8 cellular contexts compared by ENCODE assay signal in genomic region chr17:18564099-18564448, GRCh38.
DNase-seq lines count a peak whose midpoint lies in the region; ATAC-seq and TF ChIP-seq lines count a peak whose summit lies in the region.
"Not testable (repeated sequence)": the region's sequence is repeated elsewhere in the genome, so short reads cannot be mapped to it uniquely, and the experiment has no call there.

No MANE protein-coding gene starts in this region.

- H3K4me1 ChIP-seq in DND-41 (ENCODE audit: insufficient read depth, low read length) (peaks cover 10% of the 10 kb centered on the region), thoracic aorta (ENCODE audit: control insufficient read depth in 1 of 2, low read depth in 2 of 2) (peaks cover 0 to 27% of the 10 kb centered on the region in 2 donors)
- H3K4me1 ChIP-seq in adipocyte (ENCODE audit: control insufficient read depth, insufficient read depth, low read length): not testable (repeated sequence)

- TF ChIP-seq EP300 in neural cell (conservative IDR thresholded peaks at IDR 0.05; ENCODE audit: poor library complexity, severe bottlenecking): not testable (repeated sequence)

- H3K27me3 Mint-ChIP-seq in HFFc6 (ENCODE audit: insufficient read depth): not testable (repeated sequence)

- H3K9me3 ChIP-seq in DND-41 (ENCODE audit: insufficient read depth, low read length, severe bottlenecking); adipocyte (ENCODE audit: control insufficient read depth, low read length); neural cell (ENCODE audit: low read length); thoracic aorta: not testable (repeated sequence)

- H3K36me3 Mint-ChIP-seq in HFFc6 (ENCODE audit: low read depth): not testable (repeated sequence)

- peak overlapping the region; percentile 75 for H3K4me3 Mint-ChIP-seq in HFFc6

- not testable (repeated sequence) for H3K9ac ChIP-seq in DND-41 (ENCODE audit: low read depth, low read length); neural cell (ENCODE audit: low read length)
- H3K9ac ChIP-seq in adipocyte (ENCODE audit: low read length): peak overlapping the region; percentile 62

- peak overlapping the region; percentile 79 for H3K27ac Mint-ChIP-seq in HFFc6

- H3K4me1 Mint-ChIP-seq in HFFc6 (ENCODE audit: low read depth): peaks cover 45% of the 10 kb centered on the region

- peak; percentile 69 for TF ChIP-seq CTCF in DND-41 (IDR thresholded peaks at IDR 0.05; ENCODE audit: borderline replicate concordance, extremely low read depth, low read length, poor library complexity, severe bottlenecking)
- peak; percentile 72 for TF ChIP-seq CTCF in HFFc6 (IDR thresholded peaks at IDR 0.05)
- TF ChIP-seq CTCF in neural cell (IDR thresholded peaks at IDR 0.05; ENCODE audit: poor library complexity, severe bottlenecking): peak; percentile 51
- TF ChIP-seq CTCF in thoracic aorta (IDR thresholded peaks at IDR 0.05): peak; percentile 51

- H3K9me3 Mint-ChIP-seq in HFFc6: not testable (repeated sequence)

- H3K36me3 ChIP-seq in DND-41 (ENCODE audit: insufficient read depth, low read length); adipocyte (ENCODE audit: control insufficient read depth, insufficient read depth, low read length, severe bottlenecking); neural cell (ENCODE audit: insufficient read depth, low read length); thoracic aorta: not testable (repeated sequence)

- H3F3A ChIP-seq in neural cell (ENCODE audit: insufficient read depth, low read length, poor library complexity, severe bottlenecking): not testable (repeated sequence)

- not testable (repeated sequence) for H3K4me2 ChIP-seq in DND-41 (ENCODE audit: insufficient read depth, low read length); neural cell (ENCODE audit: low read length)

- DNase-seq in DND-41 (peak; percentile 70), NCI-H1694 (lab: John Stamatoyannopoulos, UW) (peak; percentile 47), SKM-1 treated with dmso at 0.1 percent for 144 hours (lab: John Stamatoyannopoulos, UW; ENCODE audit: unreplicated experiment) (peak; percentile 20), adipocyte (ENCODE audit: low read depth) (peak; percentile 12), glomerular visceral epithelial cell (ENCODE audit: extremely low spot score) (peak; percentile 26)
- DNase-seq in HFFc6; thoracic aorta (ENCODE audit: low spot score): not testable (repeated sequence)

- peak; percentile 74; the same call in 2 of the 3 replicates for ATAC-seq in DND-41 (ENCODE audit: insufficient read depth, low read depth)
- ATAC-seq in thoracic aorta (ENCODE audit: insufficient number of reproducible peaks, low FRiP score, low read depth): not testable (repeated sequence)

- H4K20me1 ChIP-seq in DND-41 (ENCODE audit: insufficient read depth, low read length); neural cell (ENCODE audit: insufficient read depth): not testable (repeated sequence)

- not testable (repeated sequence) for H3K27ac ChIP-seq in DND-41 (ENCODE audit: low read length); neural cell (ENCODE audit: low read length); thoracic aorta

- H3K79me2 ChIP-seq in DND-41 (ENCODE audit: insufficient read depth, low read length); neural cell (replicated peaks; ENCODE audit: insufficient read depth, low read length): not testable (repeated sequence)

- H3K4me3 ChIP-seq in DND-41 (ENCODE audit: low read depth in 1 of 2, low read length in 2 of 2); neural cell (ENCODE audit: low read length); thoracic aorta: not testable (repeated sequence)
- H3K4me3 ChIP-seq in adipocyte (ENCODE audit: low read length): peak overlapping the region; percentile 33

- H2AFZ ChIP-seq in DND-41 (ENCODE audit: low read depth, low read length); neural cell (ENCODE audit: low read depth, low read length): not testable (repeated sequence)

- TF ChIP-seq RAD21 in neural cell (conservative IDR thresholded peaks at IDR 0.05): peak; percentile 54

- H3K27me3 ChIP-seq in DND-41 (ENCODE audit: insufficient read depth, low read length, poor library complexity); adipocyte (replicated peaks; ENCODE audit: control insufficient read depth, insufficient read depth, low read length); neural cell (ENCODE audit: insufficient read depth, low read depth, low read length); thoracic aorta (replicated peaks; ENCODE audit: insufficient read depth): not testable (repeated sequence)

- H3K9me2 ChIP-seq in neural cell (ENCODE audit: insufficient read depth, low read length): not testable (repeated sequence)

TF ChIP-seq in neural cell, 6 proteins besides CTCF, POLR2A, EP300 and RAD21:
- TF ChIP-seq SMC3 (conservative IDR thresholded peaks at IDR 0.05; ENCODE audit: poor library complexity): peak; percentile 56
